Comparison of ENCODE assay signal across 1 cellular context in genomic region chr3:119639494-119640350, GRCh38.
TF ChIP-seq lines count a peak whose summit lies in the region.

No MANE protein-coding gene starts in this region.

TF ChIP-seq in IMR-90, 13 proteins besides CTCF, POLR2A, EP300 and RAD21:
- no peak for TF ChIP-seq MXI1 (IDR thresholded peaks at IDR 0.05; ENCODE audit: borderline replicate concordance, low read depth, low read length)
- no peak for TF ChIP-seq CEBPB (IDR thresholded peaks at IDR 0.05; ENCODE audit: low read depth, low read length)
- no peak for TF ChIP-seq SMC3 (IDR thresholded peaks at IDR 0.05; ENCODE audit: low read depth, low read length)
- no peak for TF ChIP-seq MAZ (IDR thresholded peaks at IDR 0.05; ENCODE audit: borderline replicate concordance, low read depth, low read length)
- no peak for TF ChIP-seq BHLHE40 (IDR thresholded peaks at IDR 0.05; ENCODE audit: low read depth, low read length)
- TF ChIP-seq CHD1 (IDR thresholded peaks at IDR 0.05; ENCODE audit: low read depth, low read length) = no peak
- no peak for TF ChIP-seq RCOR1 (IDR thresholded peaks at IDR 0.05; ENCODE audit: insufficient replicate concordance, low read length)
- no peak for TF ChIP-seq USF2 (IDR thresholded peaks at IDR 0.05; ENCODE audit: low read depth, low read length)
- TF ChIP-seq MAFK (IDR thresholded peaks at IDR 0.05; ENCODE audit: low read depth, low read length) = no peak
- TF ChIP-seq RFX5 (IDR thresholded peaks at IDR 0.05; ENCODE audit: low read depth, low read length) = no peak
- no peak for TF ChIP-seq NFE2L2 (IDR thresholded peaks at IDR 0.05; ENCODE audit: low read depth, low read length)
- TF ChIP-seq ELK1 (IDR thresholded peaks at IDR 0.05; ENCODE audit: borderline replicate concordance, low read depth, low read length) = no peak
- no peak for TF ChIP-seq FOS (IDR thresholded peaks at IDR 0.05; ENCODE audit: low read depth, low read length)
TF ChIP-seq in IMR-90: peak in this region for 0.
